ENCODE assay signal across 24 cellular contexts in the genomic region with DNA sequence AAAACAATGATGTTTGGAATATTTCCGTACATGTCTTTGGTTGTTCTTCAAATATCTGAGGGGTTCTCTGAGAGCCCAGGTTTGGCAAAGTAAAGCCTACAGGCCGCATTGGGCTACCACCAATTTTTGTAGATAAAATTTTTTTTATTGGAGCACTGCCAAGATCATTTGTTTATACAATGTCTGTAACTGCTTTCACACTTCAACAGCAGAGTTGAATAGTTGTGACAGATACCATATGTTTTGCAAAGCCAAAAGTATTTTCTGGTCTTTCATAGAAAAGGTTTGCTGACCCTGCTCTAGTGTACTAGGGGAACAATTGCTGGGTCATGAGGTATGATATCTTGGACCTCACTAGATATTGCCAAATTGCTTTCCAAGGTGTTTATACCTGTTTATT. TPM values are rescaled to one million over a fixed set of nuclear protein-coding genes. Genes with fewer than 3 reads are reported as not detected.
DNase-seq lines count a peak whose midpoint lies in the region; ATAC-seq and TF ChIP-seq lines count a peak whose summit lies in the region.
"Had no signal": no experiment of that assay in that cellular context is flagged by ENCODE, and none has a peak within 500 bp of the region (broad histone marks: within the 10 kb centered on the region; RNA-seq: fewer than 3 reads in every experiment).

No MANE protein-coding gene starts in this region.

- in situ Hi-C loops in G401 (cut with HindIII; ENCODE audit: low sequenced_read_pairs), result no loop called here

- ATAC-seq in HG03025 (IDR thresholded peaks at IDR 0.05; ENCODE audit: low FRiP score, unreplicated experiment), result no peak
- ATAC-seq: activated CD8-positive, alpha-beta memory T cell treated with anti-CD3 and anti-CD28 coated beads, Interleukin-2, amount 10 ng/mL, durations not matched to agents 7 days and 5 days; stimulated activated effector memory CD8-positive, alpha-beta T cell treated with anti-CD3 and anti-CD28 coated beads, Interleukin-12 subunit alpha, Interleukin-12 subunit beta, amount 100 ng/mL, for 72 hours had no signal

- no peak overlapping the region for H3K4me3 ChIP-seq in fibroblast of pulmonary artery (replicated peaks; ENCODE audit: low read depth, low read length)
- H3K4me3 ChIP-seq: cardiac muscle cell, heart left ventricle had no signal

- DNase-seq in NCI-H2171 treated with DMSO at 0.1 percent for 48 hours (lab: John Stamatoyannopoulos, UW) (peak; percentile 34), NCI-H2171 (lab: John Stamatoyannopoulos, UW) (no peak), G401 (ENCODE audit: low spot score) (peak; percentile 83), RPMI8226 (peak; percentile 14), fibroblast of pulmonary artery (ENCODE audit: low read depth) (peak; percentile 65), iPS-NIHi11 (ENCODE audit: low spot score) (no peak), pons (ENCODE audit: low spot score) (no peak)
- DNase-seq: ACHN; activated CD4-positive, alpha-beta T cell treated with anti-CD3 and anti-CD28 coated beads, Interleukin-2, amount 10 ng/mL, durations not matched to agents 7 days and 5 days; activated CD8-positive, alpha-beta memory T cell treated with anti-CD3 and anti-CD28 coated beads, Interleukin-2, amount 10 ng/mL, durations not matched to agents 7 days and 5 days; activated naive CD4-positive, alpha-beta T cell treated with anti-CD3 and anti-CD28 coated beads for 36 hours; amniotic stem cell; foreskin fibroblast; heart left ventricle; Kasumi-1; naive B cell; NCI-H1930; NCI-H526 treated with DMSO at 0.1 percent for 48 hours; nucleus accumbens; retina; stimulated activated CD4-positive, alpha-beta T cell treated with anti-CD3 and anti-CD28 coated beads, Interleukin-2, amount 100 ng/mL, for 48 hours had no signal

- TF ChIP-seq CTCF in fibroblast of pulmonary artery (IDR thresholded peaks at IDR 0.05; ENCODE audit: low read length, missing control alignments), result no peak

RNA-seq across cellular contexts. Expression of a gene that starts 10.5 kb away (rescaled TPM):
- 17.2 and 31.4 TPM in 2 replicates for total RNA-seq in G401 (2014; rRNA removed; shearing (Covaris generic))

Comparison
In these comparisons a context has a peak if more than half of its experiments do, and no peak if none do; other contexts are left out.
1. DNase-seq: peak in NCI-H2171 treated with DMSO at 0.1 percent for 48 hours (single experiment), G401 (single experiment), RPMI8226 (single experiment) and fibroblast of pulmonary artery (single experiment); none in NCI-H2171 (single experiment), iPS-NIHi11 (single experiment) and pons (single experiment).